In genomic region chr22:24054356-24054755, GRCh38 we compare ENCODE assay signal across 18 cellular contexts. TPM values are rescaled to one million over a fixed set of nuclear protein-coding genes. Genes with fewer than 3 reads are reported as not detected.
"Had no signal": no experiment of that assay in that cellular context is flagged by ENCODE, and none has a peak within 500 bp of the region (broad histone marks: within the 10 kb centered on the region; RNA-seq: fewer than 3 reads in every experiment).

No MANE protein-coding gene starts in this region.

- H3K9me3 ChIP-seq: heart right ventricle, left lung, vagina had no signal

- DNase-seq: activated CD4-positive, alpha-beta T cell treated with anti-CD3 and anti-CD28 coated beads, Interleukin-2, amount 50 U/mL, for 4 hours; activated gamma-delta T cell; activated T-cell treated with anti-CD3 and anti-CD28 coated beads, Interleukin-2, amount 50 U/mL, for 4 hours; anterior cingulate cortex; effector CD8-positive, alpha-beta T cell; heart right ventricle; left lung; stimulated activated CD4-positive, alpha-beta T cell treated with anti-CD3 and anti-CD28 coated beads, Interleukin-4, amount 100 ng/mL, for 24 hours had no signal

- ATAC-seq: activated CD4-positive, CD25-positive, alpha-beta regulatory T cell treated with anti-CD3 and anti-CD28 coated beads, Interleukin-2, amount 50 U/mL, for 24 hours; activated T-cell treated with anti-CD3 and anti-CD28 coated beads, Interleukin-2, amount 50 U/mL, for 4 hours; heart right ventricle; left lung had no signal

- FAIRE-seq: colon, frontal cortex, keratinocyte had no signal

- H3K4me3 ChIP-seq: heart right ventricle, left lung, vagina had no signal

- H3K27me3 ChIP-seq: heart right ventricle, left lung, vagina had no signal

- H3K4me1 ChIP-seq: left lung had no signal

- H3K27ac ChIP-seq: heart right ventricle, left lung, vagina had no signal

RNA-seq across cellular contexts. Expression of gene GSTT4, which starts 49.1 kb away (rescaled TPM):
- total RNA-seq: activated T-cell treated with anti-CD3 and anti-CD28 coated beads, Interleukin-2, amount 50 U/mL, for 4 hours; fibroblast of lung; frontal cortex; heart right ventricle; left lung; mesenteric fat pad; osteocyte; vagina had no signal
- polyA plus RNA-seq: fibroblast of lung, heart right ventricle, keratinocyte, neural cell, thymus had no signal
